In genomic region chr4:87010192-87010591, GRCh38 we compare ENCODE assay signal across 1 cellular context.
A peak's percentile ranks its signal among the peaks of the same experiment; 100 is the strongest.
TF ChIP-seq lines count a peak whose summit lies in the region.

No MANE protein-coding gene starts in this region.

TF ChIP-seq in K562, 482 proteins besides CTCF, POLR2A, EP300 and RAD21 (continues in another document):
- TF ChIP-seq ZEB2 (IDR thresholded peaks at IDR 0.05), result no peak
- TF ChIP-seq ZMIZ1 (IDR thresholded peaks at IDR 0.05; ENCODE audit: low read depth in 2 of 2, low read length in 2 of 2), result no peak
- no peak for TF ChIP-seq CGGBP1 (CRISPR knock-in tag; IDR thresholded peaks at IDR 0.05)
- no peak for TF ChIP-seq NFRKB (IDR thresholded peaks at IDR 0.05; ENCODE audit: low read depth)
- TF ChIP-seq TCF3 (CRISPR knock-in tag; IDR thresholded peaks at IDR 0.05), result 0 out of 2 replicates have a peak, but pooled peaks have one; percentile 24
- TF ChIP-seq DPF2 (IDR thresholded peaks at IDR 0.05), result 0 out of 2 replicates have a peak, but pooled peaks have one; percentile 18
- 0 out of 2 replicates have a peak, but pooled peaks have one; percentile 17 for TF ChIP-seq POLR2H (tag; IDR thresholded peaks at IDR 0.05; ENCODE audit: low read depth)
- no peak for TF ChIP-seq ZNF347 (CRISPR knock-in tag; IDR thresholded peaks at IDR 0.05; ENCODE audit: low read depth)
- TF ChIP-seq MYC (IDR thresholded peaks at IDR 0.05; ENCODE audit: low read depth, low read length), result no peak
- no peak for TF ChIP-seq MYC (CRISPR knock-in tag; IDR thresholded peaks at IDR 0.05; ENCODE audit: borderline replicate concordance, low read depth)
- no peak for TF ChIP-seq PTBP1 (IDR thresholded peaks at IDR 0.05; ENCODE audit: low read depth, low read length)
- 0 out of 2 replicates have a peak, but pooled peaks have one; percentile 29 for TF ChIP-seq PML (IDR thresholded peaks at IDR 0.05; ENCODE audit: low read length)
- TF ChIP-seq BCLAF1 (IDR thresholded peaks at IDR 0.05; ENCODE audit: borderline replicate concordance in 1 of 2, control insufficient read depth in 1 of 2, low read depth in 2 of 2, low read length in 1 of 2), result no peak
- no peak for TF ChIP-seq SREBF1 (IDR thresholded peaks at IDR 0.05; ENCODE audit: borderline replicate concordance, low read depth, low read length)
- no peak for TF ChIP-seq TCF7 (IDR thresholded peaks at IDR 0.05; ENCODE audit: borderline replicate concordance)
- TF ChIP-seq SP2 (IDR thresholded peaks at IDR 0.05; ENCODE audit: extremely low read depth, low read depth, low read length, poor library complexity, severe bottlenecking), result no peak
- TF ChIP-seq BRF2 (IDR thresholded peaks at IDR 0.05; ENCODE audit: borderline replicate concordance, insufficient read depth, insufficient read length), result no peak
- no peak for TF ChIP-seq GTF2B (IDR thresholded peaks at IDR 0.05; ENCODE audit: extremely low read depth, insufficient read length)
- no peak for TF ChIP-seq ZFP30 (CRISPR knock-in tag; IDR thresholded peaks at IDR 0.05; ENCODE audit: borderline replicate concordance)
- TF ChIP-seq CXXC5 (CRISPR knock-in tag; IDR thresholded peaks at IDR 0.05), result no peak
- TF ChIP-seq DIDO1 (tag; IDR thresholded peaks at IDR 0.05; ENCODE audit: low read depth), result no peak
- TF ChIP-seq KLF6 (CRISPR knock-in tag; IDR thresholded peaks at IDR 0.05; ENCODE audit: borderline replicate concordance), result no peak
- no peak for TF ChIP-seq PRDM10 (IDR thresholded peaks at IDR 0.05; ENCODE audit: partially characterized antibody)
- TF ChIP-seq ASH1L (IDR thresholded peaks at IDR 0.05; ENCODE audit: borderline replicate concordance, low read depth, partially characterized antibody), result no peak
- TF ChIP-seq ATF1 (CRISPR knock-in tag; IDR thresholded peaks at IDR 0.05), result no peak
- TF ChIP-seq ATF1 (tag; IDR thresholded peaks at IDR 0.05), result no peak
- TF ChIP-seq TEAD4 (IDR thresholded peaks at IDR 0.05; ENCODE audit: low read length), result 0 out of 2 replicates have a peak, but pooled peaks have one; percentile 11
- TF ChIP-seq TEAD4 (CRISPR knock-in tag; IDR thresholded peaks at IDR 0.05; ENCODE audit: borderline replicate concordance), result no peak
- TF ChIP-seq BDP1 (IDR thresholded peaks at IDR 0.05; ENCODE audit: insufficient read depth, insufficient read length), result no peak
- TF ChIP-seq PRMT5 (CRISPR knock-in tag; IDR thresholded peaks at IDR 0.05), result no peak
- TF ChIP-seq ZNF740 (CRISPR knock-in tag; IDR thresholded peaks at IDR 0.05), result no peak
- TF ChIP-seq ZNF740 (tag; IDR thresholded peaks at IDR 0.05), result no peak
- TF ChIP-seq ARNT (IDR thresholded peaks at IDR 0.05), result no peak
- TF ChIP-seq MCM2 (IDR thresholded peaks at IDR 0.05; ENCODE audit: low read depth), result no peak
- no peak for TF ChIP-seq HDAC2 (IDR thresholded peaks at IDR 0.05)
- no peak for TF ChIP-seq ZNF75A (CRISPR knock-in tag; IDR thresholded peaks at IDR 0.05)
- no peak for TF ChIP-seq ZNF76 (CRISPR knock-in tag; IDR thresholded peaks at IDR 0.05; ENCODE audit: borderline replicate concordance)
- no peak for TF ChIP-seq ZBTB8A (IDR thresholded peaks at IDR 0.05; ENCODE audit: partially characterized antibody)
- TF ChIP-seq NR2C2 (CRISPR knock-in tag; IDR thresholded peaks at IDR 0.05), result no peak
- no peak for TF ChIP-seq NR2C2 (tag; IDR thresholded peaks at IDR 0.05)
- TF ChIP-seq ZNF212 (CRISPR knock-in tag; IDR thresholded peaks at IDR 0.05), result no peak
- TF ChIP-seq TEAD2 (tag; IDR thresholded peaks at IDR 0.05), result no peak
- no peak for TF ChIP-seq MAZ (CRISPR knock-in tag; conservative IDR thresholded peaks at IDR 0.05 in 1 of 2, IDR thresholded peaks at IDR 0.05 in 1 of 2)
- no peak for TF ChIP-seq ZNF398 (CRISPR knock-in tag; IDR thresholded peaks at IDR 0.05)
- no peak for TF ChIP-seq ZNF778 (CRISPR knock-in tag; IDR thresholded peaks at IDR 0.05)
- no peak for TF ChIP-seq IRF2 (CRISPR knock-in tag; IDR thresholded peaks at IDR 0.05)
- TF ChIP-seq ARID1B (IDR thresholded peaks at IDR 0.05), result peak; percentile 51; the same call in 1 of the 2 replicates
- TF ChIP-seq TOE1 (IDR thresholded peaks at IDR 0.05; ENCODE audit: borderline replicate concordance), result no peak
- TF ChIP-seq TOE1 (CRISPR knock-in tag; IDR thresholded peaks at IDR 0.05; ENCODE audit: borderline replicate concordance, low read depth), result no peak
- TF ChIP-seq MED1 (CRISPR knock-in tag; IDR thresholded peaks at IDR 0.05; ENCODE audit: borderline replicate concordance), result no peak
